Comparison of ENCODE assay signal across 13 cellular contexts in the genomic region with DNA sequence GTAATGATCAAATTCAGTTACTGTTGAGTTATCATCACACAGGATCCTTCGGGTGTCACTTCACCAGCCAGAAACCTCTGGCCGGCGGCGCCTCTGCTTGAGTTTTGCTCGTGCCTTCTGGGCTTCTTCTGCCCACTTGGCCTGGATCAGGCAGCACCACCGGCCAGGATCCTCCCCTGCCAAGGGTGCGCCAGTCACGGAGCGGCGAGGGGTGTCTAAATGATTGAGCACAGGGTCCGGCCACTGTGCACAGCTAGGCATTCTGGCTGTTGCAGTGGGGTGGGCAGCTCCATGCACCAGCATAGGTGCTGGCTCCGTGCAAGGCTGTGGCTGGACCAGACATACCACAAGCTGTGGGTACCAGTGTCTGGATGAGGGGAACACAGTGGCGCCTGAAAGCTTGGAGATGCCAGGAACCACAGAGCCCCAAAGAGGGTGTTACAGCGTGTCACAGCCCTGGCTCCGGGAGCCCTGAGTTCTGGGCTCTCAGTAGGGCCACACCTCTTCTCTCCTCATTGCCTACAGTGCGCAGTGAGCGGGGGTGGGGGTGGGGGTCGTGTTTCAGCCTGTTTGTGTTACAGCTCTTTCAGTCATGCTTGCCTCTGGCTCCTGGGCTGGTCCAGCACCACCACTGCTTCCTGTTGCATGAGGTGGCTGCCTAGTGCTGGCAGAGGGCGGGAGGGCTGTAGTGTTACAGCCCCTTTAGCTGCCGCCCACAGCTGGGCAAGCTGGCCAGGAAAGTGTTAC.
DNase-seq lines count a peak whose midpoint lies in the region; ATAC-seq and TF ChIP-seq lines count a peak whose summit lies in the region.
"Had no signal": no experiment of that assay in that cellular context is flagged by ENCODE, and none has a peak within 500 bp of the region (broad histone marks: within the 10 kb centered on the region; RNA-seq: fewer than 3 reads in every experiment).

No MANE protein-coding gene starts in this region.

- H3K79me2 ChIP-seq in neural progenitor cell (ENCODE audit: low read depth), result peaks cover 43% of the 10 kb centered on the region

- peak; percentile 76 for DNase-seq in ELF-1 (ENCODE audit: low read depth, low spot score)
- DNase-seq in RWPE1 (ENCODE audit: low spot score), result no peak
- no peak for DNase-seq in Right ventricle myocardium superior
- peak; percentile 39 for DNase-seq in neural progenitor cell (ENCODE audit: low spot score)
- no peak for DNase-seq in cerebellar nuclear complex (lab: John Stamatoyannopoulos, UW)
- DNase-seq in stimulated activated CD4-positive, alpha-beta T cell treated with anti-CD3 and anti-CD28 coated beads, Interleukin-15, amount 100 ng/mL, for 24 hours, result no peak
- DNase-seq in AG08396 (ENCODE audit: low spot score), result no peak
- DNase-seq in SW 1271 (lab: John Stamatoyannopoulos, UW), result no peak
- DNase-seq: foreskin melanocyte, MM.1S, NCI-H510A had no signal

- peak overlapping the region; percentile 14 for H3K27ac Mint-ChIP-seq in neural progenitor cell

- H3K27ac ChIP-seq in RWPE1, result peak overlapping the region; percentile 56
- no peak overlapping the region for H3K27ac ChIP-seq in neural progenitor cell
- H3K27ac ChIP-seq: C4-2B had no signal

- intact Hi-C loops in Right ventricle myocardium superior (cut with DNase I), result loop anchor here (10.0 kb wide), 1 partner anchor 164 kb away; no protein-coding TSS in a partner anchor

- peaks cover 4% of the 10 kb centered on the region for H3F3A ChIP-seq in neural progenitor cell (ENCODE audit: low read depth)

- H3K9me3 Mint-ChIP-seq in neural progenitor cell, result peaks cover 4% of the 10 kb centered on the region

- H3K4me3 ChIP-seq in neural progenitor cell, result no peak overlapping the region
- H3K4me3 ChIP-seq: upper lobe of left lung had no signal

- H3K4me2 ChIP-seq in neural progenitor cell, result peak overlapping the region; percentile 19

- H4K20me1 ChIP-seq in neural progenitor cell (ENCODE audit: low read depth), result peaks cover 16% of the 10 kb centered on the region

- ATAC-seq in Right ventricle myocardium superior (ENCODE audit: poor library complexity), result peak; percentile 4

- TF ChIP-seq CTCF in RWPE1 (conservative IDR thresholded peaks at IDR 0.05; ENCODE audit: low read depth) (no peak), neural progenitor cell (IDR thresholded peaks at IDR 0.05) (no peak)

- no peak overlapping the region for H2AFZ ChIP-seq in neural progenitor cell (replicated peaks)

- H3K9me3 ChIP-seq in neural progenitor cell (ENCODE audit: low read depth), result no peaks in the 10 kb centered on the region
- H3K9me3 ChIP-seq: upper lobe of left lung had no signal

- no peaks in the 10 kb centered on the region for H3K36me3 ChIP-seq in neural progenitor cell

- H3K9ac ChIP-seq in neural progenitor cell, result no peak overlapping the region

- H3K27me3 ChIP-seq in neural progenitor cell, result no peaks in the 10 kb centered on the region
- H3K27me3 ChIP-seq: upper lobe of left lung had no signal

- POLR2A ChIA-PET in RWPE1 (lab: Yijun Ruan, JAX; ENCODE audit: low non-redundant PET), result no interaction called here

- H3K4me1 ChIP-seq in neural progenitor cell, result peaks cover 18% of the 10 kb centered on the region

- CTCF ChIA-PET in RWPE1 (lab: Yijun Ruan, JAX), result interaction anchor here (0.6 kb wide), 1 partner anchor 106 kb away, joined by 3 read pairs; no protein-coding TSS in a partner anchor

- no peaks in the 10 kb centered on the region for H3K27me3 Mint-ChIP-seq in neural progenitor cell (ENCODE audit: insufficient read depth, low read depth)

- peaks cover 19% of the 10 kb centered on the region for H3K36me3 Mint-ChIP-seq in neural progenitor cell

- no peak overlapping the region for H3K4me3 Mint-ChIP-seq in neural progenitor cell

- H3K4me1 Mint-ChIP-seq in neural progenitor cell, result peaks cover 14% of the 10 kb centered on the region

Comparison
In these comparisons a context has a peak if more than half of its experiments do, and no peak if none do; other contexts are left out.
1. DNase-seq: peak in ELF-1 (single experiment) and neural progenitor cell (single experiment); none in RWPE1 (single experiment), Right ventricle myocardium superior (single experiment), cerebellar nuclear complex (0 of 2), stimulated activated CD4-positive, alpha-beta T cell treated with anti-CD3 and anti-CD28 coated beads, Interleukin-15, amount 100 ng/mL, for 24 hours (single experiment), AG08396 (single experiment) and SW 1271 (0 of 2).